Comparison of ENCODE assay signal across 8 cellular contexts in the genomic region with DNA sequence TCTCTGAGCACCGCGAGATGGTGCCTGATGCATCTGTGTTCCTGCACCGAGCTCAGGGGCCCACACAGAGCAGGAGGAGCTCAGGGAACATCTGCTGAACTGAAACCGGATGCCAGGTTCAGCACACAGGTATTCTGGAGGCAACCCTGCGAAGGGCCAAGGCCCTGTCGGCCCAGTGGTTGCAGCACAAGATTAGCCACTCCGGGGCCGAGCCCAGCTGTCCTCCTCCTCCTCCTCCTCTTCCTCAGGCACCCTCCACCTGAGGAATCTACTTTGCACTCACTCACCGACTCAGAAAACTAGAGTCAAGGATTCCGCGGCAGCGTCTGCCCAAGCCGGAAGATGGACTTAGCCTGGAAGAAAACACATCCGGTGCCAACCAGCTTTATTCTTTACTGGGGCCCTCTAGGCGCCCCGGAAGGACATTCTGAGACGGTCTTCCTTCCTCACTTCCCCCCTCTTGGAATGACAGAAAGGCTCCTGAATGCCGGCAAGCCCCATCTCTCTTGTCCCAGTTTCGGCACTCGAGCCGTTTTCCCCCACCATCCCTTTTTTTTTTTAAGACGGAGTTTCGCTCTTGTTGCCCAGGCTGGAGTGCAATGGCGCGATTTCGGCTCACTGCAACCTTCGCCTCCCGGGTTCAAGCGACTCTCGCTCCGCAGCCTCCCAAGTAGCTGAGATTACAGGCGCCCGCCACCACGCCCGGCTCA.
A peak's percentile ranks its signal among the peaks of the same experiment; 100 is the strongest.
DNase-seq lines count a peak whose midpoint lies in the region; ATAC-seq, FAIRE-seq and TF ChIP-seq lines count a peak whose summit lies in the region.

A gene with protein sequence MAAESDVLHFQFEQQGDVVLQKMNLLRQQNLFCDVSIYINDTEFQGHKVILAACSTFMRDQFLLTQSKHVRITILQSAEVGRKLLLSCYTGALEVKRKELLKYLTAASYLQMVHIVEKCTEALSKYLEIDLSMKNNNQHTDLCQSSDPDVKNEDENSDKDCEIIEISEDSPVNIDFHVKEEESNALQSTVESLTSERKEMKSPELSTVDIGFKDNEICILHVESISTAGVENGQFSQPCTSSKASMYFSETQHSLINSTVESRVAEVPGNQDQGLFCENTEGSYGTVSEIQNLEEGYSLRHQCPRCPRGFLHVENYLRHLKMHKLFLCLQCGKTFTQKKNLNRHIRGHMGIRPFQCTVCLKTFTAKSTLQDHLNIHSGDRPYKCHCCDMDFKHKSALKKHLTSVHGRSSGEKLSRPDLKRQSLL (minus strand): TSS at position 360 of the 710 bp plus-strand sequence. CDS start 1,251 bp downstream, outside the sequence.

- FAIRE-seq in islet of Langerhans (lab: Jason Lieb, UNC): peak; percentile 24

- TF ChIP-seq CTCF in VCaP (conservative IDR thresholded peaks at IDR 0.05): no peak

- ATAC-seq in GM18873 (IDR thresholded peaks at IDR 0.05; ENCODE audit: low FRiP score, unreplicated experiment) (peak; percentile 93), HG03135 (IDR thresholded peaks at IDR 0.05; ENCODE audit: unreplicated experiment) (peak; percentile 98)

- DNase-seq in AG08395 (ENCODE audit: low spot score) (peak; percentile 89), NCI-H2196 (lab: John Stamatoyannopoulos, UW; ENCODE audit: unreplicated experiment) (peak; percentile 73)
- peak; percentile 78 for DNase-seq in central memory CD4-positive, alpha-beta T cell
- DNase-seq in stimulated activated CD4-positive, alpha-beta T cell treated with anti-CD3 and anti-CD28 coated beads, Interleukin-12 subunit alpha, Interleukin-12 subunit beta, amount 100 ng/mL, for 4 hours: peak; percentile 58

- peak within 1 kb of the TSS; percentile 90 for H3K27ac ChIP-seq in VCaP

Comparison
In these comparisons a context has a peak if more than half of its experiments do, and no peak if none do; other contexts are left out.
1. Peak in every context shown above with its lines: DNase-seq, ATAC-seq and H3K27ac ChIP-seq.